In genomic region chr22:39528681-39529486, GRCh38 we compare ENCODE assay signal across 8 cellular contexts. TPM values are rescaled to one million over a fixed set of nuclear protein-coding genes. Genes with fewer than 3 reads are reported as not detected.
DNase-seq lines count a peak whose midpoint lies in the region; ATAC-seq, FAIRE-seq and TF ChIP-seq lines count a peak whose summit lies in the region.

No MANE protein-coding gene starts in this region.

- no peaks in the 10 kb centered on the region for H3K9me3 Mint-ChIP-seq in activated naive CD4-positive, alpha-beta T cell treated with anti-CD3 and anti-CD28 coated beads, Interleukin-2, amount 50 U/mL, for 72 hours

- H3K27ac Mint-ChIP-seq in activated naive CD4-positive, alpha-beta T cell treated with anti-CD3 and anti-CD28 coated beads, Interleukin-2, amount 50 U/mL, for 72 hours, result peak overlapping the region; percentile 72 to 98

- DNase-seq in AG20443 (ENCODE audit: low spot score) (peak; percentile 88), NCI-H1092 treated with DMSO at 0.1 percent for 48 hours (lab: John Stamatoyannopoulos, UW) (peak; percentile 93), SKM-1 treated with dmso at 0.1 percent for 144 hours (lab: John Stamatoyannopoulos, UW; ENCODE audit: unreplicated experiment) (peak; percentile 86), glomerular endothelial cell (ENCODE audit: extremely low read depth, low read depth, low spot score) (peak; percentile 72), pancreas (peak; percentile 84 to 97 (median 92)), testis (peak; percentile 94)
- peak; percentile 87 to 90 for DNase-seq in activated naive CD4-positive, alpha-beta T cell treated with anti-CD3 and anti-CD28 coated beads, Interleukin-2, amount 50 U/mL, for 72 hours (ENCODE audit: low spot score in 2 of 2)

- H3K9me3 ChIP-seq in pancreas, result no peaks in the 10 kb centered on the region
- no peaks in the 10 kb centered on the region for H3K9me3 ChIP-seq in testis

- no peak for FAIRE-seq in pancreas (lab: Jason Lieb, UNC)

- H3K36me3 ChIP-seq in pancreas, result peaks cover 0 to 11% (median 0%) of the 10 kb centered on the region in 3 donors
- H3K36me3 ChIP-seq in testis (ENCODE audit: low read depth, missing control alignments), result no peaks in the 10 kb centered on the region

- intact Hi-C loops in pancreas (cut with DNase I), result loop anchor here in 1 of 3 donors (5.0 to 10.0 kb wide), 3 partner anchors 37 to 354 kb away; partner anchors contain the start of gene RPL3
- intact Hi-C loops in testis (cut with DNase I; ENCODE audit: low total_unique reads), result loop anchor here (10.0 kb wide), 2 partner anchors 214 to 354 kb away; partner anchors contain the start of gene RPL3

- ATAC-seq in GM19455 (IDR thresholded peaks at IDR 0.05; ENCODE audit: unreplicated experiment), result peak; percentile 28
- ATAC-seq in activated naive CD4-positive, alpha-beta T cell treated with anti-CD3 and anti-CD28 coated beads, Interleukin-2, amount 50 U/mL, for 72 hours, result peak; percentile 20 to 34
- ATAC-seq in pancreas, result peak; percentile 55 to 75 (median 63)

- WGBS in pancreas, 2 donors, result 25 to 28% methylated on average over 31 to 32 of the region's 32 CpGs
- WGBS in testis, 2 donors, result 18 to 24% methylated on average over 26 to 30 of the region's 32 CpGs

- TF ChIP-seq CTCF in pancreas (IDR thresholded peaks at IDR 0.05), result peak; percentile 86 to 96 (median 89)
- TF ChIP-seq CTCF in testis (IDR thresholded peaks at IDR 0.05), result peak; percentile 91 to 97 (median 97)

- H3K4me1 ChIP-seq in pancreas (peaks cover 20 to 40% (median 25%) of the 10 kb centered on the region in 3 donors), testis (peaks cover 54% of the 10 kb centered on the region)

- peaks cover 15 to 55% of the 10 kb centered on the region in 2 donors for H3K36me3 Mint-ChIP-seq in activated naive CD4-positive, alpha-beta T cell treated with anti-CD3 and anti-CD28 coated beads, Interleukin-2, amount 50 U/mL, for 72 hours

- peak overlapping the region in 1 of 4 donors; percentile 34 for H3K27ac ChIP-seq in pancreas
- peak overlapping the region; percentile 42 to 66 for H3K27ac ChIP-seq in testis

- H3K4me3 ChIP-seq in pancreas (peak overlapping the region in 1 of 4 donors; percentile 29), testis (peak overlapping the region in 1 of 2 donors; percentile 6)

- no peak for TF ChIP-seq POLR2A in testis (IDR thresholded peaks at IDR 0.05)

- H3K27me3 ChIP-seq in pancreas (no peaks in the 10 kb centered on the region), testis (no peaks in the 10 kb centered on the region)

RNA-seq across cellular contexts. Expression of gene RPS19BP1, which starts 3.7 kb away (rescaled TPM):
- total RNA-seq in activated naive CD4-positive, alpha-beta T cell treated with anti-CD3 and anti-CD28 coated beads, Interleukin-2, amount 50 U/mL, for 72 hours, result 10 to 100 TPM; 47.6 to 64.2 TPM
- total RNA-seq in glomerular endothelial cell (85.1 and 103 TPM in 2 replicates), pancreas (10 to 100 TPM; 25.9 to 50.8 (median 33.7) TPM), testis (100 to 1,000 TPM; 156 to 158 TPM)
- polyA plus RNA-seq in pancreas (100 to 1,000 TPM; 113 to 117 TPM), testis (ENCODE audit: insufficient read depth, low read depth, low replicate concordance) (97.7 TPM)

RNA-seq across cellular contexts. Expression of gene ATF4, which starts 8.5 kb away (rescaled TPM):
- total RNA-seq in activated naive CD4-positive, alpha-beta T cell treated with anti-CD3 and anti-CD28 coated beads, Interleukin-2, amount 50 U/mL, for 72 hours, result 100 to 1,000 TPM; 460 to 506 TPM
- 169 and 207 TPM in 2 replicates for total RNA-seq in glomerular endothelial cell
- 100 to 1,000 TPM; 155 to 472 (median 217) TPM for total RNA-seq in pancreas
- 100 to 1,000 TPM; 418 to 423 TPM for polyA plus RNA-seq in pancreas
- total RNA-seq in testis, result 100 to 1,000 TPM; 192 to 228 TPM
- 227 TPM for polyA plus RNA-seq in testis (ENCODE audit: insufficient read depth, low read depth, low replicate concordance)

RNA-seq across cellular contexts. Expression of gene MIEF1, which starts 26.8 kb away (rescaled TPM):
- total RNA-seq in activated naive CD4-positive, alpha-beta T cell treated with anti-CD3 and anti-CD28 coated beads, Interleukin-2, amount 50 U/mL, for 72 hours, result 10 to 100 TPM; 37.5 to 52.2 TPM
- total RNA-seq in glomerular endothelial cell (20.3 and 33.3 TPM in 2 replicates), pancreas (10 to 100 TPM in 5 of 6 donors, 1 to 10 TPM in 1; 8.8 to 15.1 (median 12.7) TPM), testis (100 to 1,000 TPM in 1 of 2 donors, 10 to 100 TPM in 1; 60.6 to 120 TPM)
- polyA plus RNA-seq in pancreas (1 to 10 TPM; 6.3 TPM), testis (ENCODE audit: insufficient read depth, low read depth, low replicate concordance) (78.2 TPM)

RNA-seq across cellular contexts. Expression of gene CACNA1I, which starts 41.7 kb away (rescaled TPM):
- total RNA-seq in activated naive CD4-positive, alpha-beta T cell treated with anti-CD3 and anti-CD28 coated beads, Interleukin-2, amount 50 U/mL, for 72 hours, result 1 to 10 TPM in 1 of 2 donors, under 1 TPM in 1; 0.27 to 1.4 TPM
- total RNA-seq in glomerular endothelial cell, result not detected in 2 replicates
- under 1 TPM; 0.04 to 0.09 (median 0.06) TPM for total RNA-seq in pancreas
- polyA plus RNA-seq in pancreas, result under 1 TPM; 0.15 to 0.21 TPM
- 1 to 10 TPM; 1.7 to 2.0 TPM for total RNA-seq in testis
- polyA plus RNA-seq in testis (ENCODE audit: insufficient read depth, low read depth, low replicate concordance), result 1.3 TPM
